20 cellular contexts compared by ENCODE assay signal in the genomic region with DNA sequence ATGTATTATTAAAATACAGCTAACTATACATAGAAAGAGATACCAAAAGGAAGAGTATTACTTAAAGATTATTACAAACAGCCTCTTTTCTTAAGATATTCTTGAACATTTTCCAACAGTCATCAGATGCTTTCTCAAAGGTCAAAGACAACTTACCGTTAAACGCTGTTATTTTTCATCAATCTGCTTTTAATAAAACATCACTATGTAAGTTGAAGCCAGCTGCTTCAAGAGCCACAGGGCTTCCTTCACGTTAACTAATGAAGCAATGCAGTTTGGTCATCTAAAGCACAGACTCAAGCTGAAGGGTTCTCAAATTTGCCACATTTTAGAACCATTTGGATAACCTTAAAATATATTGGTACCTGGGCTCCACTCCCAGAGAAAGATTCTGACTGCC.
DNase-seq lines count a peak whose midpoint lies in the region; ATAC-seq and TF ChIP-seq lines count a peak whose summit lies in the region.
"Had no signal": no experiment of that assay in that cellular context is flagged by ENCODE, and none has a peak within 500 bp of the region (broad histone marks: within the 10 kb centered on the region; RNA-seq: fewer than 3 reads in every experiment).

No MANE protein-coding gene starts in this region.

- peak; percentile 35 for DNase-seq in AG09319 (ENCODE audit: extremely low read depth, low read depth)
- DNase-seq in Karpas-422, result no peak
- peak; percentile 78 for DNase-seq in fibroblast of gingiva (ENCODE audit: low read depth)
- peak; percentile 23 to 72 for DNase-seq in foreskin fibroblast
- DNase-seq in RWPE1 (ENCODE audit: low spot score), result no peak
- DNase-seq in left colon, result no peak
- DNase-seq: AML-193; BE2C; C1 segment of cervical spinal cord; Calu3; CD4-positive, alpha-beta memory T cell; COR-L47; DMS53; DMS79 treated with DMSO at 0.1 percent for 48 hours; GF-D8; GM23248; H7; HCEC 1CT had no signal

- H4K20me1 ChIP-seq in Karpas-422 (ENCODE audit: insufficient read depth, low read depth, low read length), result no peaks in the 10 kb centered on the region

- no peaks in the 10 kb centered on the region for H3K79me2 ChIP-seq in Karpas-422 (ENCODE audit: low read length)

- no peaks in the 10 kb centered on the region for H3K27me3 ChIP-seq in Karpas-422 (ENCODE audit: low read length)
- H3K27me3 ChIP-seq: BE2C had no signal

- 0 out of 2 replicates have a peak overlapping the region, but pooled peaks have one; percentile 32 for H3K27ac ChIP-seq in Karpas-422 (ENCODE audit: low read length)
- no peak overlapping the region for H3K27ac ChIP-seq in RWPE1
- H3K27ac ChIP-seq: 22Rv1, GM23248 had no signal

- H2AFZ ChIP-seq in Karpas-422 (ENCODE audit: low read length), result no peak overlapping the region
- H2AFZ ChIP-seq: GM23248 had no signal

- CTCF ChIA-PET in RWPE1 (lab: Yijun Ruan, JAX), result no interaction called here

- peaks cover 13% of the 10 kb centered on the region; the same call in 1 of the 2 replicates for H3K36me3 ChIP-seq in Karpas-422 (ENCODE audit: insufficient read depth, low read length)
- H3K36me3 ChIP-seq: BE2C had no signal

- H3K9ac ChIP-seq in Karpas-422 (ENCODE audit: low read length), result no peak overlapping the region
- H3K9ac ChIP-seq: GM23248 had no signal

- intact Hi-C loops in left colon (cut with DNase I, micrococcal nuclease), result no loop called here

- ATAC-seq in left colon (no peak), HG02885 (IDR thresholded peaks at IDR 0.05; ENCODE audit: poor library complexity, unreplicated experiment) (no peak)

- H3K4me2 ChIP-seq in Karpas-422 (ENCODE audit: low read depth, low read length, poor library complexity, severe bottlenecking), result no peak overlapping the region

- peaks cover 26% of the 10 kb centered on the region for H3K4me1 ChIP-seq in Karpas-422 (ENCODE audit: low read length)
- H3K4me1 ChIP-seq: BE2C had no signal

- POLR2A ChIA-PET in RWPE1 (lab: Yijun Ruan, JAX; ENCODE audit: low non-redundant PET), result no interaction called here

- H3K4me3 ChIP-seq in Karpas-422 (ENCODE audit: low read length) (no peak overlapping the region), foreskin fibroblast (ENCODE audit: low read depth in 1 of 2, low read length in 2 of 2) (no peak overlapping the region)
- H3K4me3 ChIP-seq: GM23248 had no signal

- H3K9me3 ChIP-seq in Karpas-422 (ENCODE audit: low read length), result no peaks in the 10 kb centered on the region
- H3K9me3 ChIP-seq: BE2C had no signal

- no peak for TF ChIP-seq CTCF in AG09319 (IDR thresholded peaks at IDR 0.05; ENCODE audit: low read depth, low read length)
- no peak for TF ChIP-seq CTCF in foreskin fibroblast (IDR thresholded peaks at IDR 0.05; ENCODE audit: low read depth, low read length)
- no peak for TF ChIP-seq CTCF in RWPE1 (conservative IDR thresholded peaks at IDR 0.05; ENCODE audit: low read depth)

- H3K9me2 ChIP-seq in Karpas-422 (replicated peaks; ENCODE audit: insufficient read depth, low read length), result no peaks in the 10 kb centered on the region

Comparison
In these comparisons a context has a peak if more than half of its experiments do, and no peak if none do; other contexts are left out.
1. DNase-seq: peak in AG09319 (single experiment), fibroblast of gingiva (single experiment) and foreskin fibroblast (2 of 2); none in Karpas-422 (single experiment), RWPE1 (single experiment) and left colon (0 of 2).